In genomic region chr11:65851083-65851579, GRCh38 we compare ENCODE assay signal across 9 cellular contexts. TPM values are rescaled to one million over a fixed set of nuclear protein-coding genes. Genes with fewer than 3 reads are reported as not detected.
DNase-seq lines count a peak whose midpoint lies in the region; ATAC-seq and TF ChIP-seq lines count a peak whose summit lies in the region.
"Had no signal": no experiment of that assay in that cellular context is flagged by ENCODE, and none has a peak within 500 bp of the region (broad histone marks: within the 10 kb centered on the region; RNA-seq: fewer than 3 reads in every experiment).

No MANE protein-coding gene starts in this region.

- TF ChIP-seq CTCF in mesothelial cell of epicardium (IDR thresholded peaks at IDR 0.05; ENCODE audit: unreplicated experiment): peak; percentile 20

- peak; percentile 50 for DNase-seq in EL
- peak; percentile 77 for DNase-seq in KBM-7
- DNase-seq in amniotic epithelial cell (ENCODE audit: low read depth): peak; percentile 34
- no peak for DNase-seq in mesothelial cell of epicardium (ENCODE audit: low spot score in 2 of 2, unreplicated experiment in 2 of 2)
- no peak for DNase-seq in pons (ENCODE audit: low spot score)
- DNase-seq: activated effector memory CD4-positive, alpha-beta T cell treated with anti-CD3 and anti-CD28 coated beads, Interleukin-2, amount 50 U/mL, for 16 hours had no signal

- H3K27ac Mint-ChIP-seq in mesothelial cell of epicardium: no peak overlapping the region

- H3K27me3 Mint-ChIP-seq in mesothelial cell of epicardium (ENCODE audit: low read depth): no peaks in the 10 kb centered on the region

- no peak overlapping the region for H3K4me3 Mint-ChIP-seq in mesothelial cell of epicardium

- peaks cover 33% of the 10 kb centered on the region for H3K36me3 Mint-ChIP-seq in mesothelial cell of epicardium

- peaks cover 7% of the 10 kb centered on the region for H3K4me1 Mint-ChIP-seq in mesothelial cell of epicardium

- no peaks in the 10 kb centered on the region for H3K9me3 Mint-ChIP-seq in mesothelial cell of epicardium

- in situ Hi-C loops in KBM-7 (cut with MboI; ENCODE audit: low pct_unique_long_range_greater_than_20kb, low sequenced_read_pairs): no loop called here

- no peak for ATAC-seq in GM19395 (IDR thresholded peaks at IDR 0.05; ENCODE audit: unreplicated experiment)
- no peak for ATAC-seq in GM21576 (IDR thresholded peaks at IDR 0.05; ENCODE audit: unreplicated experiment)
- ATAC-seq in GM18502 (IDR thresholded peaks at IDR 0.05; ENCODE audit: poor library complexity, unreplicated experiment): no peak

RNA-seq across cellular contexts. Expression of gene CFL1, which starts 6.8 kb away (rescaled TPM):
- total RNA-seq in mesothelial cell of epicardium: 730 to 758 TPM (median 736 TPM) in 3 replicates

RNA-seq across cellular contexts. Expression of gene MUS81, which starts 9.1 kb away (rescaled TPM):
- total RNA-seq in mesothelial cell of epicardium: 73.3 to 74.9 TPM (median 73.7 TPM) in 3 replicates

RNA-seq across cellular contexts. Expression of gene SNX32, which starts 17.4 kb away (rescaled TPM):
- 6.8 to 10.7 TPM (median 7.5 TPM) in 3 replicates for total RNA-seq in mesothelial cell of epicardium

RNA-seq across cellular contexts. Expression of gene EFEMP2, which starts 21.5 kb away (rescaled TPM):
- total RNA-seq in mesothelial cell of epicardium: 203 to 216 TPM (median 211 TPM) in 3 replicates

RNA-seq across cellular contexts. Expression of gene CTSW, which starts 28.5 kb away (rescaled TPM):
- total RNA-seq in mesothelial cell of epicardium: not detected in 3 replicates

Comparison
In these comparisons a context has a peak if more than half of its experiments do, and no peak if none do; other contexts are left out.
1. DNase-seq: peak in EL (single experiment), KBM-7 (single experiment) and amniotic epithelial cell (single experiment); none in mesothelial cell of epicardium (0 of 2) and pons (single experiment).